In genomic region chr22:44988671-44989070, GRCh38 we compare ENCODE assay signal across 22 cellular contexts. TPM values are rescaled to one million over a fixed set of nuclear protein-coding genes. Genes with fewer than 3 reads are reported as not detected.
DNase-seq lines count a peak whose midpoint lies in the region; ATAC-seq, FAIRE-seq and TF ChIP-seq lines count a peak whose summit lies in the region.
"Had no signal": no experiment of that assay in that cellular context is flagged by ENCODE, and none has a peak within 500 bp of the region (broad histone marks: within the 10 kb centered on the region; RNA-seq: fewer than 3 reads in every experiment).

No MANE protein-coding gene starts in this region.

- no peaks in the 10 kb centered on the region for H4K20me1 ChIP-seq in Loucy (ENCODE audit: insufficient read depth, low read length, poor library complexity, severe bottlenecking)
- no peaks in the 10 kb centered on the region for H4K20me1 ChIP-seq in mammary epithelial cell (ENCODE audit: insufficient read depth, low read length)

- peak; percentile 18 for DNase-seq in Right ventricle myocardium inferior (ENCODE audit: missing footprints)
- DNase-seq in right atrium auricular region (ENCODE audit: low spot score) = no peak
- DNase-seq in mammary epithelial cell = no peak
- no peak for DNase-seq in urothelium cell line (ENCODE audit: low spot score)
- no peak for DNase-seq in left lung
- no peak for DNase-seq in T-helper 1 cell
- DNase-seq: ACHN; activated CD4-positive, CD25-positive, alpha-beta regulatory T cell; activated naive CD8-positive, alpha-beta T cell treated with anti-CD3 and anti-CD28 coated beads, Interleukin-2, amount 50 U/mL, for 24 hours; heart right ventricle; MG63; naive thymus-derived CD4-positive, alpha-beta T cell; NCI-H226; NK-92 treated with Interleukin-12 subunit alpha and Interleukin-12 subunit beta, amount 100 ng/mL, for 24 hours; pancreas; Right ventricle myocardium superior; stimulated activated naive CD8-positive, alpha-beta T cell treated with anti-CD3 and anti-CD28 coated beads, Interleukin-15, amount 100 ng/mL, for 72 hours; T-helper 2 cell had no signal

- FAIRE-seq in urothelium cell line (lab: Jason Lieb, UNC) = peak; percentile 69
- FAIRE-seq: HTR-8/SVneo, pancreas had no signal

- H3K4me3 ChIP-seq in right atrium auricular region (no peak overlapping the region), Loucy (ENCODE audit: low read length, poor library complexity, severe bottlenecking) (no peak overlapping the region), mammary epithelial cell (replicated peaks in 1 of 3; ENCODE audit: insufficient read depth in 1 of 3, low read depth in 2 of 3, low read length in 3 of 3) (no peak overlapping the region), left lung (no peak overlapping the region)
- H3K4me3 ChIP-seq: heart right ventricle, MG63, pancreas had no signal

- H3K79me2 ChIP-seq in Loucy (ENCODE audit: insufficient read depth, low read length) (peaks cover 13% of the 10 kb centered on the region; the same call in 1 of the 2 replicates), mammary epithelial cell (ENCODE audit: insufficient read depth, low read length) (no peaks in the 10 kb centered on the region)

- no peak overlapping the region for H2AFZ ChIP-seq in Loucy (ENCODE audit: low read length)
- H2AFZ ChIP-seq in mammary epithelial cell (ENCODE audit: low read depth, low read length) = no peak overlapping the region

- no peaks in the 10 kb centered on the region for H3F3A ChIP-seq in Loucy (ENCODE audit: low read depth)

- in situ Hi-C loops in mammary epithelial cell (cut with MboI; ENCODE audit: low sequenced_read_pairs in 2 of 2) = loop anchor here (5.0 to 10.0 kb wide), 2 partner anchors 96 to 109 kb away; no protein-coding TSS in a partner anchor

- ATAC-seq in Right ventricle myocardium inferior = no peak
- ATAC-seq in HG02973 (IDR thresholded peaks at IDR 0.05; ENCODE audit: unreplicated experiment) = no peak
- ATAC-seq in left lung = no peak
- ATAC-seq: activated naive CD8-positive, alpha-beta T cell treated with anti-CD3 and anti-CD28 coated beads, Interleukin-2, amount 50 U/mL, for 24 hours; heart right ventricle; naive thymus-derived CD4-positive, alpha-beta T cell; pancreas; stimulated activated naive CD8-positive, alpha-beta T cell treated with anti-CD3 and anti-CD28 coated beads, Interleukin-15, amount 100 ng/mL, for 72 hours had no signal

- no peaks in the 10 kb centered on the region for H3K9me2 ChIP-seq in Loucy (replicated peaks; ENCODE audit: low read depth, low read length)

- no TSS peak for BruUV-seq in mammary epithelial cell (replicated peaks; lab: Mats Ljungman, UMichigan)

- intact Hi-C loops in Right ventricle myocardium inferior (cut with DNase I) = no loop called here
- intact Hi-C loops in mammary epithelial cell (cut with micrococcal nuclease) = no loop called here
- intact Hi-C loops in left lung (cut with DNase I) = no loop called here

- TF ChIP-seq CTCF in right atrium auricular region (IDR thresholded peaks at IDR 0.05) (no peak), Loucy (conservative IDR thresholded peaks at IDR 0.05; ENCODE audit: low read length) (peak; percentile 55), mammary epithelial cell (conservative IDR thresholded peaks at IDR 0.05 in 1 of 2, IDR thresholded peaks at IDR 0.05 in 1 of 2; ENCODE audit: extremely low read depth in 1 of 2, insufficient read depth in 1 of 2, low read depth in 1 of 2, low read length in 2 of 2) (peak; percentile 8 to 33), left lung (IDR thresholded peaks at IDR 0.05) (no peak)

- dilution Hi-C loops in mammary epithelial cell (cut with HindIII; ENCODE audit: low sequenced_read_pairs) = no loop called here

- H3K9me3 ChIP-seq in right atrium auricular region (no peaks in the 10 kb centered on the region), Loucy (ENCODE audit: insufficient read depth, low read depth, low read length) (no peaks in the 10 kb centered on the region), mammary epithelial cell (replicated peaks; ENCODE audit: insufficient read depth, low read length) (no peaks in the 10 kb centered on the region), left lung (no peaks in the 10 kb centered on the region)
- H3K9me3 ChIP-seq: heart right ventricle, MG63, pancreas had no signal

- H3K27me3 ChIP-seq in right atrium auricular region = no peaks in the 10 kb centered on the region
- H3K27me3 ChIP-seq in Loucy (ENCODE audit: insufficient read depth, low read length, poor library complexity, severe bottlenecking) = no peaks in the 10 kb centered on the region
- H3K27me3 ChIP-seq in mammary epithelial cell (ENCODE audit: insufficient read depth, low read length) = peaks cover 1% of the 10 kb centered on the region
- peaks cover 0 to 47% of the 10 kb centered on the region in 2 donors for H3K27me3 ChIP-seq in left lung
- H3K27me3 ChIP-seq: pancreas had no signal

- H3K4me2 ChIP-seq in Loucy (ENCODE audit: low read depth, low read length, poor library complexity, severe bottlenecking) (no peak overlapping the region), mammary epithelial cell (ENCODE audit: insufficient read depth, low read depth, low read length) (no peak overlapping the region)

- CTCF ChIA-PET in mammary epithelial cell (lab: Charles Lee; ENCODE audit: low non-redundant PET) = no interaction called here

- H3K9ac ChIP-seq in Loucy (ENCODE audit: low read depth, low read length, poor library complexity, severe bottlenecking) = no peak overlapping the region
- H3K9ac ChIP-seq in mammary epithelial cell (ENCODE audit: insufficient read depth, low read length) = no peak overlapping the region

- WGBS in mammary epithelial cell (ENCODE audit: low coverage, missing lambda C conversion rate) = 62% methylated on average over 5 of the region's 5 CpGs

- no peaks in the 10 kb centered on the region for H3K36me3 ChIP-seq in right atrium auricular region
- H3K36me3 ChIP-seq in Loucy (ENCODE audit: insufficient read depth, low read length) = no peaks in the 10 kb centered on the region
- H3K36me3 ChIP-seq in mammary epithelial cell (ENCODE audit: insufficient read depth, low read length) = no peaks in the 10 kb centered on the region
- H3K36me3 ChIP-seq in left lung = no peaks in the 10 kb centered on the region
- H3K36me3 ChIP-seq: heart right ventricle, MG63, pancreas had no signal

- H3K4me1 ChIP-seq in right atrium auricular region (no peaks in the 10 kb centered on the region), Loucy (ENCODE audit: insufficient read depth, low read length, poor library complexity, severe bottlenecking) (peaks cover 6% of the 10 kb centered on the region), mammary epithelial cell (ENCODE audit: insufficient read depth, low read length) (no peaks in the 10 kb centered on the region), left lung (no peaks in the 10 kb centered on the region)
- H3K4me1 ChIP-seq: heart right ventricle, pancreas had no signal

- no peak overlapping the region for H3K27ac ChIP-seq in right atrium auricular region
- H3K27ac ChIP-seq in mammary epithelial cell (ENCODE audit: insufficient read depth, low read depth, low read length) = no peak overlapping the region
- H3K27ac ChIP-seq in left lung = no peak overlapping the region
- H3K27ac ChIP-seq: heart right ventricle, pancreas had no signal

RNA-seq across cellular contexts. Expression of gene PHF21B, which starts 21.1 kb away (rescaled TPM):
- total RNA-seq in Right ventricle myocardium inferior = not detected
- 1 to 10 TPM; 1.4 to 2.2 TPM for total RNA-seq in right atrium auricular region
- total RNA-seq in mammary epithelial cell = under 1 TPM in 1 of 2 donors, not detected in 1; 0.26 TPM
- polyA plus RNA-seq in mammary epithelial cell = not detected
- not detected for polyA minus RNA-seq in mammary epithelial cell
- total RNA-seq in left lung = under 1 TPM in 1 of 2 donors, not detected in 1; 0.24 TPM
- total RNA-seq: lung microvascular endothelial cell; naive thymus-derived CD4-positive, alpha-beta T cell had no signal
- polyA plus RNA-seq: naive thymus-derived CD4-positive, alpha-beta T cell had no signal

Comparison
In these comparisons a context has a peak if more than half of its experiments do, and no peak if none do; other contexts are left out.
1. CTCF ChIP-seq: peak in Loucy (single experiment) and mammary epithelial cell (2 of 2); none in right atrium auricular region (0 of 2) and left lung (0 of 2).